In genomic region chr16:86863609-86864008, GRCh38 we compare ENCODE assay signal across 30 cellular contexts.
"Had no signal": no experiment of that assay in that cellular context is flagged by ENCODE, and none has a peak within 500 bp of the region (broad histone marks: within the 10 kb centered on the region; RNA-seq: fewer than 3 reads in every experiment).

No MANE protein-coding gene starts in this region.

- H3K36me3 Mint-ChIP-seq: naive B cell; natural killer cell; stimulated activated memory B cell treated with anti-CD40 and anti-IgM and Interleukin-4, amounts not matched to agents 10 μg/mL and 1 μg/mL and 100 μg/mL, for 72 hours; type B pancreatic cell had no signal

- H3K4me3 ChIP-seq: ovary, psoas muscle, skin epidermis, smooth muscle cell, spleen, suprapubic skin, testis, tibial artery, transverse colon, upper lobe of right lung, uterus had no signal

- H3K27ac ChIP-seq: ovary, psoas muscle, skin epidermis, spleen, suprapubic skin, testis, tibial artery, transverse colon, upper lobe of right lung, uterus had no signal

- H3K9me3 ChIP-seq: ovary, psoas muscle, suprapubic skin, testis, tibial artery, transverse colon, upper lobe of right lung, uterus had no signal

- H3K4me1 ChIP-seq: spleen, testis, upper lobe of right lung, uterus had no signal

- H3K4me3 Mint-ChIP-seq: naive B cell; natural killer cell; nephron; stimulated activated memory B cell treated with anti-CD40 and anti-IgM and Interleukin-4, amounts not matched to agents 10 μg/mL and 1 μg/mL and 100 μg/mL, for 72 hours; stimulated activated naive CD8-positive, alpha-beta T cell treated with anti-CD3 and anti-CD28 coated beads, Interleukin-15, amount 100 ng/mL, for 72 hours; type B pancreatic cell had no signal

- H3K9ac ChIP-seq: parathyroid adenoma had no signal

- H3K4me2 ChIP-seq: smooth muscle cell had no signal

- H3K36me3 ChIP-seq: ovary, spleen, suprapubic skin, tibial artery, transverse colon, upper lobe of right lung, uterus had no signal

- ATAC-seq: natural killer cell; psoas muscle; right cardiac atrium; sciatic nerve; stimulated activated memory B cell treated with anti-CD40 and anti-IgM and Interleukin-4, amounts not matched to agents 10 μg/mL and 1 μg/mL and 100 μg/mL, for 72 hours; stimulated activated naive CD8-positive, alpha-beta T cell treated with anti-CD3 and anti-CD28 coated beads, Interleukin-15, amount 100 ng/mL, for 72 hours; stimulated activated naive CD8-positive, alpha-beta T cell treated with anti-CD3 and anti-CD28 coated beads, Interleukin-15, Interleukin-2, amounts not matched to agents 100 U/mL and 50 U/mL, for 24 hours; upper lobe of right lung had no signal

- DNase-seq: naive B cell; natural killer cell; occipital lobe; ovary; psoas muscle; spleen; stimulated activated CD4-positive, alpha-beta T cell treated with anti-CD3 and anti-CD28 coated beads, Interleukin-12 subunit alpha, Interleukin-12 subunit beta, amount 100 ng/mL, for 4 hours; stimulated activated CD4-positive, alpha-beta T cell treated with anti-CD3 and anti-CD28 coated beads, Interleukin-1b, Interleukin-23, amount 100 ng/mL, for 48 hours; stimulated activated CD4-positive, alpha-beta T cell treated with anti-CD3 and anti-CD28 coated beads, Interleukin-4, amount 100 ng/mL, for 1 hour; stimulated activated CD4-positive, alpha-beta T cell treated with anti-CD3 and anti-CD28 coated beads, Interleukin-4, amount 100 ng/mL, for 4 hours; stimulated activated CD8-positive, alpha-beta memory T cell treated with anti-CD3 and anti-CD28 coated beads, Interleukin-4, amount 100 ng/mL, for 48 hours; stimulated activated naive CD4-positive, alpha-beta T cell; stimulated activated naive CD8-positive, alpha-beta T cell treated with anti-CD3 and anti-CD28 coated beads, Interleukin-15, amount 100 ng/mL, for 72 hours; stimulated activated naive CD8-positive, alpha-beta T cell treated with anti-CD3 and anti-CD28 coated beads, Interleukin-15, Interleukin-2, amounts not matched to agents 100 U/mL and 50 U/mL, for 24 hours; substantia nigra; testis; tibial artery; transverse colon; upper lobe of right lung; uterus had no signal

- H3K4me1 Mint-ChIP-seq: naive B cell; natural killer cell; stimulated activated memory B cell treated with anti-CD40 and anti-IgM and Interleukin-4, amounts not matched to agents 10 μg/mL and 1 μg/mL and 100 μg/mL, for 72 hours; stimulated activated naive CD8-positive, alpha-beta T cell treated with anti-CD3 and anti-CD28 coated beads, Interleukin-15, amount 100 ng/mL, for 72 hours had no signal

- H3K27ac Mint-ChIP-seq: naive B cell; natural killer cell; progenitor cell of endocrine pancreas; stimulated activated memory B cell treated with anti-CD40 and anti-IgM and Interleukin-4, amounts not matched to agents 10 μg/mL and 1 μg/mL and 100 μg/mL, for 72 hours; type B pancreatic cell had no signal

- H3K27me3 Mint-ChIP-seq: stimulated activated naive CD8-positive, alpha-beta T cell treated with anti-CD3 and anti-CD28 coated beads, Interleukin-15, amount 100 ng/mL, for 72 hours had no signal

- H3K27me3 ChIP-seq: ovary, testis, tibial artery, transverse colon, uterus had no signal

- H3K9me3 Mint-ChIP-seq: natural killer cell, nephron, type B pancreatic cell had no signal

- H3K79me2 ChIP-seq: parathyroid adenoma had no signal
